In the genomic region with DNA sequence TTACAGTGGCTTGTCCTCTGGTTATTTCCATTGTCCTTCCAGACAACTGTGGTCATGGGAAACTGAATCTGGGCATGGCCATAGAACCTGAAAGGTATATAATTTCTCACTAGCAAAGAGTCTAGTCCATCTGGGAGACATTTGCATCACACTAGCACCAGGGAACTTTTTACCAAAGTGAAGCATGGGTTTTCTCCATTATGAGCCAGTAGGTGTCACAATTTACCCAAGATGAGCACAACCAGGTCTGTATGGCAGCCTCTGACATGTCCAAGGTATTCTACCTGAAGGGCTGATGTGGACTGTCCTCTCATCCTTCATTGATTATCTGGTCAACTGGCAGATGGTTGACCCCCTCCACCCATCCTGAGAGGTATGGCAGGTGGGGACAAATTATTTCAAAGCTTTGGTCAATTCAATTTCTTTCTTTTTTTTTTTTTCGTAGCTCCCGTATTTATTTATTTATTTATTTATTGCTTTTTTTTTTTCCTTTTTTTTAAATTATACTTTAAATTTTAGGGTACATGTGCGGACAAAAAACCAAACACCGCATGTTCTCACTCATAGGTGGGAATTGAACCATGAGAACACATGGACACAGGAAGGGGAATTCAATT, we compare ENCODE assay signal across 1 cellular context.
TF ChIP-seq lines count a peak whose summit lies in the region.

No MANE protein-coding gene starts in this region.

TF ChIP-seq in K562, 482 proteins besides CTCF, POLR2A, EP300 and RAD21 (continued from another document):
- TF ChIP-seq, protein P1, sequence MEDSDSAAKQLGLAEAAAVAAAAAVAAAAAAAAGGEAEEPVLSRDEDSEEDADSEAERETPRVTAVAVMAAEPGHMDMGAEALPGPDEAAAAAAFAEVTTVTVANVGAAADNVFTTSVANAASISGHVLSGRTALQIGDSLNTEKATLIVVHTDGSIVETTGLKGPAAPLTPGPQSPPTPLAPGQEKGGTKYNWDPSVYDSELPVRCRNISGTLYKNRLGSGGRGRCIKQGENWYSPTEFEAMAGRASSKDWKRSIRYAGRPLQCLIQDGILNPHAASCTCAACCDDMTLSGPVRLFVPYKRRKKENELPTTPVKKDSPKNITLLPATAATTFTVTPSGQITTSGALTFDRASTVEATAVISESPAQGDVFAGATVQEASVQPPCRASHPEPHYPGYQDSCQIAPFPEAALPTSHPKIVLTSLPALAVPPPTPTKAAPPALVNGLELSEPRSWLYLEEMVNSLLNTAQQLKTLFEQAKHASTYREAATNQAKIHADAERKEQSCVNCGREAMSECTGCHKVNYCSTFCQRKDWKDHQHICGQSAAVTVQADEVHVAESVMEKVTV (CRISPR knock-in tag; IDR thresholded peaks at IDR 0.05) = no peak
- no peak for TF ChIP-seq ZNF165 (CRISPR knock-in tag; IDR thresholded peaks at IDR 0.05; ENCODE audit: borderline replicate concordance)
